In genomic region chr17:64061157-64061898, GRCh38 we compare ENCODE assay signal across 1 cellular context.
A peak's percentile ranks its signal among the peaks of the same experiment; 100 is the strongest.
TF ChIP-seq lines count a peak whose summit lies in the region.

No MANE protein-coding gene starts in this region.

TF ChIP-seq in GM12878, 131 proteins besides CTCF, POLR2A, EP300 and RAD21 (continued from another document):
- TF ChIP-seq ELK1 (IDR thresholded peaks at IDR 0.05; ENCODE audit: low read depth, low read length) = no peak
- TF ChIP-seq KDM1A (IDR thresholded peaks at IDR 0.05; ENCODE audit: borderline replicate concordance) = no peak
- TF ChIP-seq EED (IDR thresholded peaks at IDR 0.05; ENCODE audit: low read depth) = peak; percentile 84
- TF ChIP-seq SP1 (IDR thresholded peaks at IDR 0.05; ENCODE audit: low read depth, low read length) = no peak
- TF ChIP-seq NRF1 (conservative IDR thresholded peaks at IDR 0.05; ENCODE audit: low read depth, low read length) = no peak
- TF ChIP-seq IRF4 (IDR thresholded peaks at IDR 0.05; ENCODE audit: low read depth, low read length) = 0 out of 2 replicates have a peak, but pooled peaks have one; percentile 9
- no peak for TF ChIP-seq SIN3A (IDR thresholded peaks at IDR 0.05; ENCODE audit: low read depth, low read length)
- TF ChIP-seq SUPT20H (IDR thresholded peaks at IDR 0.05; ENCODE audit: borderline replicate concordance, control insufficient read depth, low read depth, low read length) = no peak
- no peak for TF ChIP-seq FOS (IDR thresholded peaks at IDR 0.05; ENCODE audit: borderline replicate concordance, extremely low read depth, insufficient read length)
- no peak for TF ChIP-seq EZH2 (IDR thresholded peaks at IDR 0.05; ENCODE audit: borderline replicate concordance, control insufficient read depth, low read depth, low read length)
- no peak for TF ChIP-seq ASH2L (IDR thresholded peaks at IDR 0.05; ENCODE audit: borderline replicate concordance, low read depth)
- TF ChIP-seq IKZF1 (conservative IDR thresholded peaks at IDR 0.05) = peak; percentile 46
- no peak for TF ChIP-seq CHD2 (IDR thresholded peaks at IDR 0.05; ENCODE audit: borderline replicate concordance, low read depth, low read length)
- no peak for TF ChIP-seq ZSCAN29 (IDR thresholded peaks at IDR 0.05)
- TF ChIP-seq STAT3 (IDR thresholded peaks at IDR 0.05; ENCODE audit: low read depth, low read length) = no peak
- no peak for TF ChIP-seq MEF2B (IDR thresholded peaks at IDR 0.05; ENCODE audit: partially characterized antibody, poor library complexity, severe bottlenecking)
- TF ChIP-seq BCL3 (IDR thresholded peaks at IDR 0.05; ENCODE audit: borderline replicate concordance, insufficient read depth, low read depth, low read length, poor library complexity, severe bottlenecking) = peak; percentile 87
- no peak for TF ChIP-seq TARDBP (IDR thresholded peaks at IDR 0.05; ENCODE audit: borderline replicate concordance)
- TF ChIP-seq RELB (IDR thresholded peaks at IDR 0.05; ENCODE audit: low read depth) = 0 out of 2 replicates have a peak, but pooled peaks have one; percentile 25
- no peak for TF ChIP-seq MAX (IDR thresholded peaks at IDR 0.05; ENCODE audit: low read depth, low read length)
- TF ChIP-seq SREBF2 (IDR thresholded peaks at IDR 0.05; ENCODE audit: low read length) = no peak
- TF ChIP-seq PML (IDR thresholded peaks at IDR 0.05; ENCODE audit: low read length) = no peak
- TF ChIP-seq WRNIP1 (IDR thresholded peaks at IDR 0.05; ENCODE audit: borderline replicate concordance, low read depth, low read length) = 0 out of 2 replicates have a peak, but pooled peaks have one; percentile 74
- no peak for TF ChIP-seq SUZ12 (IDR thresholded peaks at IDR 0.05; ENCODE audit: unreplicated experiment)
- no peak for TF ChIP-seq SMAD5 (IDR thresholded peaks at IDR 0.05; ENCODE audit: low read depth)
- no peak for TF ChIP-seq BRCA1 (IDR thresholded peaks at IDR 0.05; ENCODE audit: low read depth, low read length)
- TF ChIP-seq ZNF592 (IDR thresholded peaks at IDR 0.05) = no peak
- no peak for TF ChIP-seq NR2C2 (IDR thresholded peaks at IDR 0.05; ENCODE audit: borderline replicate concordance, control insufficient read depth, insufficient read length, low read depth)
- TF ChIP-seq ZNF274 (IDR thresholded peaks at IDR 0.05; ENCODE audit: insufficient read depth, insufficient read length) = no peak
- TF ChIP-seq NBN (IDR thresholded peaks at IDR 0.05) = no peak
- peak; percentile 30; the same call in 1 of the 2 replicates for TF ChIP-seq BACH1 (IDR thresholded peaks at IDR 0.05; ENCODE audit: borderline replicate concordance)
- no peak for TF ChIP-seq PAX8 (IDR thresholded peaks at IDR 0.05)
- TF ChIP-seq RELA (IDR thresholded peaks at IDR 0.05; ENCODE audit: borderline replicate concordance, partially characterized antibody) = no peak
- no peak for TF ChIP-seq NR2C1 (IDR thresholded peaks at IDR 0.05)
- TF ChIP-seq KAT2A (conservative IDR thresholded peaks at IDR 0.05; ENCODE audit: control insufficient read depth, low read depth, low read length) = no peak
- TF ChIP-seq CBX5 (IDR thresholded peaks at IDR 0.05; ENCODE audit: low read depth) = no peak
- no peak for TF ChIP-seq MYB (IDR thresholded peaks at IDR 0.05; ENCODE audit: borderline replicate concordance, low read depth, low read length)
- no peak for TF ChIP-seq ZNF622 (IDR thresholded peaks at IDR 0.05)
- no peak for TF ChIP-seq ZBED1 (IDR thresholded peaks at IDR 0.05; ENCODE audit: borderline replicate concordance)
- TF ChIP-seq PAX5 (IDR thresholded peaks at IDR 0.05; ENCODE audit: borderline replicate concordance, low read depth, low read length) = 0 out of 2 replicates have a peak, but pooled peaks have one; percentile 20
- no peak for TF ChIP-seq MTA3 (IDR thresholded peaks at IDR 0.05; ENCODE audit: borderline replicate concordance, low read length)
